Comparison of ENCODE assay signal across 8 cellular contexts in the genomic region with DNA sequence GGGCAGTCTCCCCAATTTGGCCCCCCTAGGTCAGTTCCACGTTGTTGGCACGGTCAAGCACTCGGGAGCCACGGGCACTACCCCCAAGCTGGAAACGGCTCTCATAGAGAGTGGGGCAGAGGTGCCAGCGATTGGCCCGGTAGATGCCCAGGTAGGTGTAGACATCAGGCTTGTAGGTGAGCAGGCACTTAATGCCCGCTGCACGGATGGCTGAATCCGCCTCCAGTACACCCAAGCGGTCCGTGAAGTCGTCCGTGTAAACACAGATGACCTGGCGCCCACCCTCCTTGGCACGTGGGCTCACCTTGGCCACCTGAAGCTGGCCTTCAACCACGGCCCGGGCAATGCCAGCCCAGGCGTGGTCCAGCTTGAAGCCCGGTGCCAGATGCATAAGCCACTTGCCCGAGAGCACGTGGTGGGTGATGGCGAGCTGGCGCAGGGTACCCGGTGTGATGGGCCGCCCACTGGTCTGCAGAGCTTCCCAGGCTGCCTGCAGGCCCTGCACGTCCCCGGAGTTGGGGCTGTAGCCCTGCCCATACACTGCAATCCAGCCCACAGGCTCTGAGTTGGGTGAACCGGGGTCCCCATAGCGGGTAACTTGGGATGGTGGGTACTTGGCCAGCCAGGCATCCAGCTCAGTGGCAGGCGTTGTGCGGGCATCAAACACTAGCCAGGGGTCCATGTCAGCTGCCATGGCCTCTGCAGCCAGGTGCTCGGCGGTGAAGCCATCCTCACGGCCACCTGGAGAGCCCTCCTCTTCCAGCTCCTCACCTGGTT. TPM values are rescaled to one million over a fixed set of nuclear protein-coding genes. Genes with fewer than 3 reads are reported as not detected.
DNase-seq lines count a peak whose midpoint lies in the region; ATAC-seq and TF ChIP-seq lines count a peak whose summit lies in the region.

No MANE protein-coding gene starts in this region.

- no peak for DNase-seq in SJCRH30
- DNase-seq in fibroblast of the aortic adventitia (ENCODE audit: low read depth): no peak
- DNase-seq in posterior vena cava (ENCODE audit: low spot score): peak; percentile 78
- no peak for DNase-seq in AG08395 (ENCODE audit: low spot score)
- no peak for DNase-seq in HuH-7 (ENCODE audit: low spot score)

- peaks cover 22% of the 10 kb centered on the region for H3K79me2 ChIP-seq in DOHH2 (ENCODE audit: control insufficient read depth, low read length)

- intact Hi-C loops in posterior vena cava (cut with DNase I): no loop called here

- ATAC-seq in GM21825 (IDR thresholded peaks at IDR 0.05; ENCODE audit: unreplicated experiment): no peak
- no peak for ATAC-seq in GM21529 (IDR thresholded peaks at IDR 0.05; ENCODE audit: unreplicated experiment)

- H3K36me3 ChIP-seq in DOHH2 (ENCODE audit: control insufficient read depth, low read length) (peaks cover 4% of the 10 kb centered on the region; the same call in 1 of the 2 replicates), SJCRH30 (no peaks in the 10 kb centered on the region)

- H3K9me2 ChIP-seq in DOHH2 (replicated peaks; ENCODE audit: control insufficient read depth, low read length): no peaks in the 10 kb centered on the region

- no peaks in the 10 kb centered on the region for H4K20me1 ChIP-seq in DOHH2 (ENCODE audit: control insufficient read depth, insufficient read depth, low read depth, low read length)

- H3K9me3 ChIP-seq in DOHH2 (ENCODE audit: control insufficient read depth, insufficient read depth, low read length) (no peaks in the 10 kb centered on the region), SJCRH30 (replicated peaks) (no peaks in the 10 kb centered on the region)

- H3K27me3 ChIP-seq in DOHH2 (ENCODE audit: control insufficient read depth, low read length) (no peaks in the 10 kb centered on the region), SJCRH30 (no peaks in the 10 kb centered on the region)

- TF ChIP-seq CTCF in DOHH2 (IDR thresholded peaks at IDR 0.05; ENCODE audit: low read depth, low read length, poor library complexity, severe bottlenecking) (no peak), fibroblast of the aortic adventitia (IDR thresholded peaks at IDR 0.05; ENCODE audit: insufficient read depth, low read length) (no peak)

- H3K4me2 ChIP-seq in DOHH2 (ENCODE audit: low read length): peak overlapping the region; percentile 90

- H3K4me1 ChIP-seq in DOHH2 (ENCODE audit: control insufficient read depth, low read length) (peaks cover 23% of the 10 kb centered on the region), SJCRH30 (peaks cover 41% of the 10 kb centered on the region)

- H3K27ac ChIP-seq in DOHH2 (ENCODE audit: low read depth, low read length) (no peak overlapping the region), SJCRH30 (no peak overlapping the region)

- H3F3A ChIP-seq in DOHH2 (ENCODE audit: control insufficient read depth, insufficient read depth): no peaks in the 10 kb centered on the region

- peak overlapping the region; percentile 91 for H3K4me3 ChIP-seq in DOHH2 (ENCODE audit: low read length)
- H3K4me3 ChIP-seq in SJCRH30: peak overlapping the region; percentile 87
- H3K4me3 ChIP-seq in fibroblast of the aortic adventitia (ENCODE audit: low read depth, low read length): peak overlapping the region; percentile 92

RNA-seq across cellular contexts. Expression of a gene that starts 1.2 kb away (rescaled TPM):
- 9.2 and 10.3 TPM in 2 replicates for total RNA-seq in SJCRH30 (2014; rRNA removed; shearing (Covaris generic))
- 9.6 and 44.8 TPM in 2 replicates for total RNA-seq in fibroblast of the aortic adventitia (ENCODE audit: low replicate concordance)
- 10 to 100 TPM; 35.7 to 36.0 TPM for total RNA-seq in posterior vena cava

RNA-seq across cellular contexts. Expression of a gene that starts 1.6 kb away (rescaled TPM):
- total RNA-seq in SJCRH30 (2014; rRNA removed; shearing (Covaris generic)): 72.7 and 77.7 TPM in 2 replicates
- total RNA-seq in fibroblast of the aortic adventitia (ENCODE audit: low replicate concordance): 155 and 317 TPM in 2 replicates
- total RNA-seq in posterior vena cava: 10 to 100 TPM; 76.0 to 92.2 TPM

RNA-seq across cellular contexts. Expression of a gene that starts 17.4 kb away (rescaled TPM):
- total RNA-seq in SJCRH30 (2014; rRNA removed; shearing (Covaris generic)): 1.5 and 1.9 TPM in 2 replicates
- total RNA-seq in fibroblast of the aortic adventitia (ENCODE audit: low replicate concordance) (11.4 and 73.9 TPM in 2 replicates), posterior vena cava (10 to 100 TPM in 1 of 2 donors, 1 to 10 TPM in 1; 7.4 to 38.7 TPM)

RNA-seq across cellular contexts. Expression of a gene that starts 27.1 kb away (rescaled TPM):
- 25.2 and 30.6 TPM in 2 replicates for total RNA-seq in SJCRH30 (2014; rRNA removed; shearing (Covaris generic))
- total RNA-seq in fibroblast of the aortic adventitia (ENCODE audit: low replicate concordance) (75.0 and 288 TPM in 2 replicates), posterior vena cava (10 to 100 TPM; 31.8 to 36.7 TPM)

RNA-seq across cellular contexts. Expression of a gene that starts 27.7 kb away (rescaled TPM):
- not detected in 2 replicates for total RNA-seq in SJCRH30 (2014; rRNA removed; shearing (Covaris generic))
- total RNA-seq in fibroblast of the aortic adventitia (ENCODE audit: low replicate concordance) (not detected in 2 replicates), posterior vena cava (not detected)
